15 cellular contexts compared by ENCODE assay signal in genomic region chr12:110950867-110951266, GRCh38. TPM values are rescaled to one million over a fixed set of nuclear protein-coding genes. Genes with fewer than 3 reads are reported as not detected.
"Had no signal": no experiment of that assay in that cellular context is flagged by ENCODE, and none has a peak within 500 bp of the region (broad histone marks: within the 10 kb centered on the region; RNA-seq: fewer than 3 reads in every experiment).

No MANE protein-coding gene starts in this region.

RNA-seq across cellular contexts. Expression of gene MYL2, which starts 30.5 kb away (rescaled TPM):
- total RNA-seq: activated B cell treated with CpG ODN at 0.5 μM for 24 hours; activated CD4-positive, alpha-beta memory T cell treated with anti-CD3 and anti-CD28 coated beads for 36 hours; activated CD4-positive, alpha-beta memory T cell treated with anti-CD3 and anti-CD28 coated beads, Interleukin-2, amount 10 ng/mL, durations not matched to agents 7 days and 5 days; activated CD4-positive, alpha-beta T cell treated with anti-CD3 and anti-CD28 coated beads for 36 hours; activated CD4-positive, alpha-beta T cell treated with anti-CD3 and anti-CD28 coated beads, Interleukin-2, amount 10 ng/mL, durations not matched to agents 24 days and 14 days; activated CD4-positive, alpha-beta T cell treated with anti-CD3 and anti-CD28 coated beads, Interleukin-2, amount 10 ng/mL, durations not matched to agents 7 days and 5 days; activated CD8-positive, alpha-beta memory T cell treated with anti-CD3 and anti-CD28 coated beads for 36 hours; activated CD8-positive, alpha-beta memory T cell treated with anti-CD3 and anti-CD28 coated beads, Interleukin-2, amount 10 ng/mL, durations not matched to agents 7 days and 5 days; activated CD8-positive, alpha-beta T cell treated with anti-CD3 and anti-CD28 coated beads for 36 hours; activated CD8-positive, alpha-beta T cell treated with anti-CD3 and anti-CD28 coated beads, Interleukin-2, amount 10 ng/mL, durations not matched to agents 7 days and 5 days; T-cell; T-helper 1 cell treated with Interleukin-12 subunit alpha and Interleukin-12 subunit beta and Interleukin-4 antibody, amounts not matched to agents 30 ng/mL and 1 ng/mL, for 36 hours; T-helper 17 cell; T-helper 2 cell treated with Interferon-gamma antibody and Interleukin-4, amounts not matched to agents 100 ng/mL and 5 ng/mL, for 36 hours; WTC11 had no signal
